In the genomic region with DNA sequence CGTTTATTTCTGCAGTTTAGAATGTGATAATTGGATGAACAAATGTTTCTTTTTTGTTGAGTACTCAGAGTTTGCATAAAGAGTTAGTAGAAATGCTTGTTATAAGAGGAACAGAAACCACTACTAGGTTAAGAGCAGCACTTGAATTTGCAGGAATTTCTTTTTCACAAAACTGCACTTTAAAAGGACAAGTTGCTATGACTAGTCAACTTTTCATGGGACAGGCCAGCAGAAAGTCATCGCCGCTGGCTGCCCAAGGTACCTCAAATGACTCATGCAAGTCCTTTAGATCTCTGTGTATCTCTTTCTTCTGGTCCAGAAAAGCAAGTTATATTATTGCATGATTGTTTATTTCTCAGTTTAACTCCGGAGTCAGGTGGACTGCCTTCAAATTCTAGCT, we compare ENCODE assay signal across 11 cellular contexts.
A peak's percentile ranks its signal among the peaks of the same experiment; 100 is the strongest.
DNase-seq lines count a peak whose midpoint lies in the region; ATAC-seq, FAIRE-seq and TF ChIP-seq lines count a peak whose summit lies in the region.
"Had no signal": no experiment of that assay in that cellular context is flagged by ENCODE, and none has a peak within 500 bp of the region (broad histone marks: within the 10 kb centered on the region; RNA-seq: fewer than 3 reads in every experiment).

No MANE protein-coding gene starts in this region.

- intact Hi-C loops in prostate gland (cut with DNase I), result no loop called here

- no peak overlapping the region for H3K27ac ChIP-seq in prostate gland
- H3K27ac ChIP-seq: BLaER1 had no signal

- H3K27me3 ChIP-seq in bronchial epithelial cell (ENCODE audit: control insufficient read depth, insufficient read depth, low read length), result no peaks in the 10 kb centered on the region
- H3K27me3 ChIP-seq in prostate gland (replicated peaks; ENCODE audit: insufficient read depth), result no peaks in the 10 kb centered on the region
- H3K27me3 ChIP-seq: BLaER1 had no signal

- CTCF ChIA-PET in activated CD4-positive, alpha-beta memory T cell treated with anti-CD3 and anti-CD28 coated beads, Interleukin-2, amount 10 ng/mL, durations not matched to agents 7 days and 5 days (lab: Charles Lee), result no interaction called here

- no peaks in the 10 kb centered on the region for H3K27me3 Mint-ChIP-seq in activated CD4-positive, alpha-beta memory T cell treated with anti-CD3 and anti-CD28 coated beads, Interleukin-2, amount 10 ng/mL, durations not matched to agents 7 days and 5 days

- peak; percentile 66 for ATAC-seq in GM21360 (IDR thresholded peaks at IDR 0.05; ENCODE audit: unreplicated experiment)
- ATAC-seq in HG03378 (IDR thresholded peaks at IDR 0.05; ENCODE audit: unreplicated experiment), result peak; percentile 64
- ATAC-seq in HG03521 (IDR thresholded peaks at IDR 0.05; ENCODE audit: unreplicated experiment), result no peak

- H3K9me3 ChIP-seq in prostate gland, result no peaks in the 10 kb centered on the region
- H3K9me3 ChIP-seq: BLaER1 had no signal

- TF ChIP-seq CTCF in bronchial epithelial cell (IDR thresholded peaks at IDR 0.05; ENCODE audit: insufficient read depth, low read length, severe bottlenecking) (no peak), prostate gland (IDR thresholded peaks at IDR 0.05) (no peak)

- POLR2A ChIA-PET in activated CD4-positive, alpha-beta memory T cell treated with anti-CD3 and anti-CD28 coated beads, Interleukin-2, amount 10 ng/mL, durations not matched to agents 7 days and 5 days (lab: Charles Lee), result no interaction called here

- no peak for TF ChIP-seq POLR2A in prostate gland (IDR thresholded peaks at IDR 0.05)

- no peaks in the 10 kb centered on the region for H3K4me1 ChIP-seq in prostate gland (replicated peaks)

- H3K27ac Mint-ChIP-seq in activated CD4-positive, alpha-beta memory T cell treated with anti-CD3 and anti-CD28 coated beads, Interleukin-2, amount 10 ng/mL, durations not matched to agents 7 days and 5 days, result no peak overlapping the region
- H3K27ac Mint-ChIP-seq: activated CD4-positive, alpha-beta T cell treated with anti-CD3 and anti-CD28 coated beads, Interleukin-2, amount 10 ng/mL, durations not matched to agents 24 days and 14 days had no signal

- FAIRE-seq in bronchial epithelial cell (lab: Jason Lieb, UNC), result no peak

- no peaks in the 10 kb centered on the region for H3K36me3 ChIP-seq in bronchial epithelial cell (ENCODE audit: control insufficient read depth, insufficient read depth, low read length)
- no peaks in the 10 kb centered on the region for H3K36me3 ChIP-seq in prostate gland
- H3K36me3 ChIP-seq: BLaER1 had no signal

- H3K4me3 Mint-ChIP-seq in activated CD4-positive, alpha-beta memory T cell treated with anti-CD3 and anti-CD28 coated beads, Interleukin-2, amount 10 ng/mL, durations not matched to agents 7 days and 5 days, result no peak overlapping the region
- H3K4me3 Mint-ChIP-seq: activated CD4-positive, alpha-beta T cell treated with anti-CD3 and anti-CD28 coated beads, Interleukin-2, amount 10 ng/mL, durations not matched to agents 24 days and 14 days had no signal

- no peaks in the 10 kb centered on the region for H3K36me3 Mint-ChIP-seq in activated CD4-positive, alpha-beta memory T cell treated with anti-CD3 and anti-CD28 coated beads, Interleukin-2, amount 10 ng/mL, durations not matched to agents 7 days and 5 days (ENCODE audit: low read depth)

- H3K9me3 Mint-ChIP-seq in activated CD4-positive, alpha-beta memory T cell treated with anti-CD3 and anti-CD28 coated beads, Interleukin-2, amount 10 ng/mL, durations not matched to agents 7 days and 5 days, result no peaks in the 10 kb centered on the region

- peak; percentile 11 for DNase-seq in EL
- peak; percentile 46 for DNase-seq in bronchial epithelial cell (ENCODE audit: low read depth)
- DNase-seq in T-helper 1 cell, result no peak
- DNase-seq in prostate gland (ENCODE audit: low spot score), result no peak
- no peak for DNase-seq in activated CD4-positive, alpha-beta memory T cell treated with anti-CD3 and anti-CD28 coated beads, Interleukin-2, amount 10 ng/mL, durations not matched to agents 7 days and 5 days
- DNase-seq: activated CD4-positive, alpha-beta T cell treated with anti-CD3 and anti-CD28 coated beads, Interleukin-2, amount 10 ng/mL, durations not matched to agents 24 days and 14 days; MM.1S had no signal

- H3K4me1 Mint-ChIP-seq in activated CD4-positive, alpha-beta memory T cell treated with anti-CD3 and anti-CD28 coated beads, Interleukin-2, amount 10 ng/mL, durations not matched to agents 7 days and 5 days, result no peaks in the 10 kb centered on the region
- H3K4me1 Mint-ChIP-seq: activated CD4-positive, alpha-beta T cell treated with anti-CD3 and anti-CD28 coated beads, Interleukin-2, amount 10 ng/mL, durations not matched to agents 24 days and 14 days had no signal

- no peak overlapping the region for H3K4me3 ChIP-seq in bronchial epithelial cell (ENCODE audit: low read depth, low read length)
- H3K4me3 ChIP-seq in prostate gland, result no peak overlapping the region
- H3K4me3 ChIP-seq: BLaER1 had no signal

- 94% methylated on average over 4 of the region's 4 CpGs for WGBS in prostate gland

Comparison
In these comparisons a context has a peak if more than half of its experiments do, and no peak if none do; other contexts are left out.
1. DNase-seq: peak in EL (single experiment) and bronchial epithelial cell (single experiment); none in T-helper 1 cell (0 of 5), prostate gland (single experiment) and activated CD4-positive, alpha-beta memory T cell treated with anti-CD3 and anti-CD28 coated beads, Interleukin-2, amount 10 ng/mL, durations not matched to agents 7 days and 5 days (single experiment).